10 cellular contexts compared by ENCODE assay signal in genomic region chr1:91523462-91523861, GRCh38. TPM values are rescaled to one million over a fixed set of nuclear protein-coding genes. Genes with fewer than 3 reads are reported as not detected.
DNase-seq lines count a peak whose midpoint lies in the region; ATAC-seq and TF ChIP-seq lines count a peak whose summit lies in the region.
"Had no signal": no experiment of that assay in that cellular context is flagged by ENCODE, and none has a peak within 500 bp of the region (broad histone marks: within the 10 kb centered on the region; RNA-seq: fewer than 3 reads in every experiment).

No MANE protein-coding gene starts in this region.

- TF ChIP-seq EP300 in upper lobe of left lung (IDR thresholded peaks at IDR 0.05) = no peak

- ATAC-seq in GM19035 (IDR thresholded peaks at IDR 0.05; ENCODE audit: unreplicated experiment) = peak; percentile 96
- peak; percentile 99 for ATAC-seq in HG02588 (IDR thresholded peaks at IDR 0.05; ENCODE audit: unreplicated experiment)
- ATAC-seq in upper lobe of left lung (ENCODE audit: low FRiP score in 2 of 2) = no peak

- no peaks in the 10 kb centered on the region for H3K36me3 ChIP-seq in upper lobe of left lung
- H3K36me3 ChIP-seq in spleen = peaks cover 0 to 4% (median 0%) of the 10 kb centered on the region in 6 donors

- no peak overlapping the region for H3K27ac ChIP-seq in upper lobe of left lung
- peak overlapping the region in 4 of 8 donors; percentile 17 to 58 (median 31) for H3K27ac ChIP-seq in spleen

- H3K4me1 ChIP-seq in upper lobe of left lung (peaks cover 0 to 3% (median 0%) of the 10 kb centered on the region in 4 donors), spleen (peaks cover 0 to 20% (median 1%) of the 10 kb centered on the region in 6 donors)

- intact Hi-C loops in spleen (cut with DNase I; ENCODE audit: low total_unique reads) = no loop called here

- DNase-seq in NCI-H226 (peak; percentile 48), skeletal muscle cell (ENCODE audit: low read depth) (peak; percentile 12), upper lobe of left lung (no peak), iPS-NIHi7 (ENCODE audit: extremely low spot score) (no peak), NOMO-1 (lab: John Stamatoyannopoulos, UW; ENCODE audit: unreplicated experiment in 2 of 2) (no peak), spleen (no peak)
- DNase-seq: NCI-H69, right cardiac atrium had no signal

- H3K4me3 ChIP-seq in skeletal muscle cell (ENCODE audit: low read depth, low read length) (no peak overlapping the region), upper lobe of left lung (no peak overlapping the region), spleen (no peak overlapping the region)

- WGBS in upper lobe of left lung, 2 donors = 50 to 69% methylated on average over 1 of the region's 1 CpG
- WGBS in spleen, 5 donors = 42 to 78% (median 70%) methylated on average over 1 of the region's 1 CpG

- H3K9me3 ChIP-seq in upper lobe of left lung (no peaks in the 10 kb centered on the region), spleen (no peaks in the 10 kb centered on the region)

- H3K27me3 ChIP-seq in upper lobe of left lung (no peaks in the 10 kb centered on the region), spleen (replicated peaks in 1 of 7) (no peaks in the 10 kb centered on the region)

- no peak for TF ChIP-seq POLR2A in upper lobe of left lung (IDR thresholded peaks at IDR 0.05)
- no peak for TF ChIP-seq POLR2A in spleen (IDR thresholded peaks at IDR 0.05)

- TF ChIP-seq CTCF in upper lobe of left lung (IDR thresholded peaks at IDR 0.05) (no peak), spleen (IDR thresholded peaks at IDR 0.05 in 8 of 11, conservative IDR thresholded peaks at IDR 0.05 in 3 of 11) (no peak)

RNA-seq across cellular contexts. Expression of gene CDC7, which starts 22.8 kb away (rescaled TPM):
- total RNA-seq in upper lobe of left lung = 1 to 10 TPM; 1.6 to 6.2 (median 2.6) TPM
- 10 to 100 TPM in 6 of 7 donors, 1 to 10 TPM in 1; 8.0 to 25.3 (median 12.5) TPM for total RNA-seq in spleen
- polyA plus RNA-seq in spleen = 1 to 10 TPM; 3.8 to 6.4 (median 3.8) TPM

Comparison
In these comparisons a context has a peak if more than half of its experiments do, and no peak if none do; other contexts are left out.
1. ATAC-seq: peak in GM19035 (single experiment) and HG02588 (single experiment); none in upper lobe of left lung (0 of 2).
2. DNase-seq: peak in NCI-H226 (single experiment) and skeletal muscle cell (single experiment); none in upper lobe of left lung (0 of 2), iPS-NIHi7 (single experiment), NOMO-1 (0 of 2) and spleen (single experiment).